In genomic region chr12:10241276-10241675, GRCh38 we compare ENCODE assay signal across 1 cellular context.
TF ChIP-seq lines count a peak whose summit lies in the region.

No MANE protein-coding gene starts in this region.

TF ChIP-seq in GM23338, 12 proteins besides CTCF, POLR2A, EP300 and RAD21:
- TF ChIP-seq ETS1 (IDR thresholded peaks at IDR 0.05), result no peak
- no peak for TF ChIP-seq REST (IDR thresholded peaks at IDR 0.05; ENCODE audit: unreplicated experiment)
- no peak for TF ChIP-seq CREB1 (CRISPR knock-in tag; IDR thresholded peaks at IDR 0.05; ENCODE audit: low read depth)
- TF ChIP-seq JUNB (IDR thresholded peaks at IDR 0.05; ENCODE audit: unreplicated experiment), result no peak
- TF ChIP-seq EZH2phosphoT487 (IDR thresholded peaks at IDR 0.05; ENCODE audit: unreplicated experiment), result no peak
- TF ChIP-seq EZH2 (IDR thresholded peaks at IDR 0.05; ENCODE audit: low read depth, unreplicated experiment), result no peak
- no peak for TF ChIP-seq NANOG (IDR thresholded peaks at IDR 0.05; ENCODE audit: borderline replicate concordance)
- no peak for TF ChIP-seq STAT1 (IDR thresholded peaks at IDR 0.05; ENCODE audit: unreplicated experiment)
- TF ChIP-seq ZNF462 (CRISPR knock-in tag; IDR thresholded peaks at IDR 0.05), result no peak
- TF ChIP-seq ZNF114 (CRISPR knock-in tag; IDR thresholded peaks at IDR 0.05), result no peak
- TF ChIP-seq POLR2AphosphoS5 (IDR thresholded peaks at IDR 0.05; ENCODE audit: low read depth), result no peak
- TF ChIP-seq ZNF331 (CRISPR knock-in tag; IDR thresholded peaks at IDR 0.05; ENCODE audit: low read depth), result no peak
